ENCODE assay signal across 1 cellular context in the genomic region with DNA sequence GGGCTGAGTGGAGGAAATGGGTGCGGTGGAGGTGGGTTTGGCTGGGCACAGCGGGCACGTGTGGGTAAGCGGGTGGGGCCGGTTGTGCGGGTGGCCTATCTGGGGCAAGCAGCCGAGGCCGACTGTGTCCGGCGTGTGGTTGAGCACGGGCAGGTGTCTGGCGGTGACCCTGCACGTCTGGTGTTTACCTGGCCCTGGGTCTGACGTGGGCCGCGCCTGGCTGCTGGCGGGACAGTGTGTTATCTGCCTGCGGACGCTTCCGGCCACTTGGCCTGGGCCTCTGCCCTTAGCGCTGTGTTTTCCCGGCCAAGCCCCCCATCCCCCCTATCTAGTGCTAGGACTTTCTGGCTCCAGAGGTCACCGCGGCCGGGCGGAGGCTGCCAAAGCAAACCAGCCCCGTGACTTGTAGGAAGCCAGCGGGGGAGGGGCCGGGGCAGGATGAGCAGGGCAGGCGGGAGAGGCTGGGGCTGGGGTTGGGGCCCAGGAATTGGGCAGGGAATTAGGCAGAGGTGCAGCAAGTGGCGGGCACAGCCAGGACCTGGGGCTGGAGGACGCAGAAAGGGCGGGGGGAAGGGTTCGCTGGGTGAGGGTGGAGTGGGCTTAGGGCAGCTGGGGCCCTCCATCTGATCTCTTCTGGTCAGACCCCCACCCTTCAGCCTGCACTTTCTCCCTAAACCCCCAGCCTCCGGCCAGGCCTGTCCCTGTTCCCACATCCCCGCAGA.
TF ChIP-seq lines count a peak whose summit lies in the region.

No MANE protein-coding gene starts in this region.

TF ChIP-seq in GM12878, 131 proteins besides CTCF, POLR2A, EP300 and RAD21:
- TF ChIP-seq MYB (IDR thresholded peaks at IDR 0.05; ENCODE audit: borderline replicate concordance, low read depth, low read length) (no peak), SUZ12 (IDR thresholded peaks at IDR 0.05; ENCODE audit: unreplicated experiment) (peak; percentile 39), CHD4 (IDR thresholded peaks at IDR 0.05) (no peak), BHLHE40 (IDR thresholded peaks at IDR 0.05; ENCODE audit: borderline replicate concordance in 1 of 2, low read depth in 2 of 2, low read length in 1 of 2) (peak in 1 of 2 experiments; percentile 52; a peak in 1 of 4 replicates), BRCA1 (IDR thresholded peaks at IDR 0.05; ENCODE audit: low read depth, low read length) (no peak)
